ENCODE assay signal across 23 cellular contexts in the genomic region with DNA sequence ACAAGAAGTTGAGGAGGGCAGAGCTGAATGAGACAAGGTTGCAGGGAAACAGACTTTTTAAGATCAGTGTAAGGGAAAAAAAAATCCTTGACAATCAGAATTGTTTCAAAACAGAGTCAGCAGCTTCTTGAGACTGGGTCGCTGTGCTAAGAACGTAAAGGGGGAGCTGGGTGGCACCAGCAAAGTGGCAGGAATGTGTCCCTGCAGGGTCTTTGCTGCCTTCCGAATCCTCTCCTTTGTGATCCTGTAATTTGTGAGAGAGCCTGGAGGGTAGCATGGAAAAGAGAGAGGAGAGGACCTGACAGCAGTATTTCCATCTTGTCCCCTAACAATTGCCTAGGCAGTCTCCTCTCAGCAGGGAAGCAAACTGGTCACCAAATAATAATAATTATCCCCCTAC.
"Had no signal": no experiment of that assay in that cellular context is flagged by ENCODE, and none has a peak within 500 bp of the region (broad histone marks: within the 10 kb centered on the region; RNA-seq: fewer than 3 reads in every experiment).

No MANE protein-coding gene starts in this region.

- H3K9me3 ChIP-seq: colonic mucosa, pancreas, prostate gland, right lobe of liver, tibial artery had no signal

- H3K79me2 ChIP-seq: hepatocyte had no signal

- H2AFZ ChIP-seq: hepatocyte had no signal

- H3K4me3 ChIP-seq: colonic mucosa, hepatocyte, pancreas, prostate gland, right lobe of liver, spleen, tibial artery had no signal

- H3K36me3 ChIP-seq: colonic mucosa, pancreas, prostate gland, right lobe of liver, spleen, tibial artery had no signal

- H3K27me3 ChIP-seq: colonic mucosa, hepatocyte, pancreas, right lobe of liver, tibial artery had no signal

- H3K4me1 ChIP-seq: colonic mucosa, pancreas, prostate gland, right lobe of liver, spleen had no signal

- H3K36me3 Mint-ChIP-seq: mesothelial cell of epicardium; natural killer cell; stimulated activated memory B cell treated with anti-CD40 and anti-IgM and Interleukin-4, amounts not matched to agents 10 μg/mL and 1 μg/mL and 100 μg/mL, for 72 hours had no signal

- DNase-seq: colonic mucosa; dermis blood vessel endothelial cell; effector CD4-positive, alpha-beta T cell; foreskin melanocyte; head of caudate nucleus; kidney glomerular epithelial cell; natural killer cell; nucleus accumbens; pancreas; right lobe of liver; spleen; stimulated activated CD4-positive, alpha-beta T cell treated with anti-CD3 and anti-CD28 coated beads, Interleukin-15, amount 100 ng/mL, for 24 hours; stimulated activated CD4-positive, alpha-beta T cell treated with anti-CD3 and anti-CD28 coated beads, Interleukin-1b, Interleukin-23, amount 100 ng/mL, for 48 hours; stimulated activated CD4-positive, alpha-beta T cell treated with anti-CD3 and anti-CD28 coated beads, Interleukin-4, amount 100 ng/mL, for 24 hours; tibial artery had no signal

- H3K4me3 Mint-ChIP-seq: mesothelial cell of epicardium; natural killer cell; neural crest cell; stimulated activated memory B cell treated with anti-CD40 and anti-IgM and Interleukin-4, amounts not matched to agents 10 μg/mL and 1 μg/mL and 100 μg/mL, for 72 hours; stimulated activated naive CD8-positive, alpha-beta T cell treated with anti-CD3 and anti-CD28 coated beads, Interleukin-15, Interleukin-2, amounts not matched to agents 100 ng/mL and 50 ng/mL, for 24 hours had no signal

- ATAC-seq: left lobe of liver; natural killer cell; pancreas; right lobe of liver; stimulated activated memory B cell treated with anti-CD40 and anti-IgM and Interleukin-4, amounts not matched to agents 10 μg/mL and 1 μg/mL and 100 μg/mL, for 72 hours had no signal

- H3K27ac Mint-ChIP-seq: mesothelial cell of epicardium; natural killer cell; stimulated activated memory B cell treated with anti-CD40 and anti-IgM and Interleukin-4, amounts not matched to agents 10 μg/mL and 1 μg/mL and 100 μg/mL, for 72 hours; stimulated activated naive CD8-positive, alpha-beta T cell treated with anti-CD3 and anti-CD28 coated beads, Interleukin-15, Interleukin-2, amounts not matched to agents 100 ng/mL and 50 ng/mL, for 24 hours had no signal

- H3K4me2 ChIP-seq: hepatocyte had no signal

- H3K27ac ChIP-seq: colonic mucosa, hepatocyte, pancreas, prostate gland, right lobe of liver, spleen, tibial artery had no signal

- FAIRE-seq: islet of Langerhans, pancreas had no signal
